Comparison of ENCODE assay signal across 14 cellular contexts in genomic region chr20:62410742-62411478, GRCh38. TPM values are rescaled to one million over a fixed set of nuclear protein-coding genes. Genes with fewer than 3 reads are reported as not detected.
A peak's percentile ranks its signal among the peaks of the same experiment; 100 is the strongest.
DNase-seq lines count a peak whose midpoint lies in the region; ATAC-seq, FAIRE-seq and TF ChIP-seq lines count a peak whose summit lies in the region.
"Had no signal": no experiment of that assay in that cellular context is flagged by ENCODE, and none has a peak within 500 bp of the region (broad histone marks: within the 10 kb centered on the region; RNA-seq: fewer than 3 reads in every experiment).

No MANE protein-coding gene starts in this region.

- peaks cover 5% of the 10 kb centered on the region for H3K79me2 ChIP-seq in HepG2 (ENCODE audit: insufficient read depth, low read length)

- POLR2A ChIA-PET in HepG2 (lab: Yijun Ruan, JAX) (interaction anchor here (1.0 to 3.2 kb wide), 13 partner anchors 11 to 404 kb away, joined by 3 to 31 read pairs (median 4); partner anchors contain the start of genes LAMA5, MRGBP and RPS21), RWPE1 (lab: Yijun Ruan, JAX; ENCODE audit: low non-redundant PET) (interaction anchor here (0.8 to 1.5 kb wide), 2 partner anchors 23 to 203 kb away, joined by 3 read pairs; no protein-coding TSS in a partner anchor)

- TF ChIP-seq CTCF in HepG2 (CRISPR knock-in tag; IDR thresholded peaks at IDR 0.05) (no peak), right lobe of liver (IDR thresholded peaks at IDR 0.05) (no peak), RWPE1 (conservative IDR thresholded peaks at IDR 0.05; ENCODE audit: low read depth) (no peak), ascending aorta (IDR thresholded peaks at IDR 0.05) (no peak)

- H3K4me1 ChIP-seq in HepG2 (ENCODE audit: insufficient read depth, low read length) (peaks cover 71% of the 10 kb centered on the region), right lobe of liver (peaks cover 0 to 15% (median 3%) of the 10 kb centered on the region in 4 donors), iPS-18a (ENCODE audit: control insufficient read depth, low read depth, low read length) (peaks cover 9% of the 10 kb centered on the region), ascending aorta (peaks cover 8 to 18% of the 10 kb centered on the region in 2 donors)

- TF ChIP-seq EP300 in HepG2 (IDR thresholded peaks at IDR 0.05; ENCODE audit: low read depth in 2 of 2, low read length in 2 of 2), result no peak
- no peak for TF ChIP-seq EP300 in HepG2 (CRISPR knock-in tag; IDR thresholded peaks at IDR 0.05; ENCODE audit: borderline replicate concordance)

- H3K9me3 ChIP-seq in HepG2 (ENCODE audit: low read length) (no peaks in the 10 kb centered on the region), right lobe of liver (no peaks in the 10 kb centered on the region), iPS-18a (ENCODE audit: control insufficient read depth, low read depth, low read length) (no peaks in the 10 kb centered on the region), ascending aorta (no peaks in the 10 kb centered on the region)
- H3K9me3 ChIP-seq: SJCRH30 had no signal

- H3K4me3 ChIP-seq in HepG2 (replicated peaks in 1 of 3; ENCODE audit: insufficient read depth in 1 of 3, low read depth in 2 of 3, low read length in 3 of 3) (peak overlapping the region in 1 of 3 experiments; percentile 70; a peak in 1 of 6 replicates), right lobe of liver (no peak overlapping the region), iPS-18a (ENCODE audit: low read length) (peak overlapping the region; percentile 16), ascending aorta (no peak overlapping the region)
- H3K4me3 ChIP-seq: K562, SJCRH30 had no signal

- no peak for FAIRE-seq in HepG2 (lab: Jason Lieb, UNC)
- FAIRE-seq: GM19239 had no signal

- intact Hi-C loops in HepG2 (cut with micrococcal nuclease; ENCODE audit: unreplicated experiment) (loop anchor here (5.0 kb wide), 2 partner anchors 76 to 206 kb away; no protein-coding TSS in a partner anchor), right lobe of liver (cut with DNase I) (loop anchor here in 1 of 2 donors (10.0 kb wide), 1 partner anchor 374 kb away; no protein-coding TSS in a partner anchor), ascending aorta (cut with DNase I) (no loop called here)

- 41% methylated on average over 11 of the region's 19 CpGs for WGBS in HepG2 (ENCODE audit: low lambda C conversion rate)
- WGBS in right lobe of liver (ENCODE audit: insufficient coverage, low coverage, low lambda C conversion rate, missing lambda C conversion rate), result no CpG with 5 or more reads among the region's 19 CpGs

- H2AFZ ChIP-seq in HepG2 (ENCODE audit: low read length), result no peak overlapping the region

- peak overlapping the region; percentile 91 for H3K4me2 ChIP-seq in HepG2 (ENCODE audit: low read depth, low read length)

- TF ChIP-seq POLR2A in HepG2 (IDR thresholded peaks at IDR 0.05; ENCODE audit: insufficient read depth in 1 of 2, low read depth in 2 of 2, low read length in 2 of 2) (no peak), right lobe of liver (IDR thresholded peaks at IDR 0.05) (no peak)

- peaks cover 12 to 40% of the 10 kb centered on the region in 2 experiments for H3K27me3 ChIP-seq in HepG2 (ENCODE audit: control insufficient read depth in 1 of 2, insufficient read depth in 2 of 2, low read length in 2 of 2)
- H3K27me3 ChIP-seq in right lobe of liver, result no peaks in the 10 kb centered on the region
- H3K27me3 ChIP-seq in iPS-18a (ENCODE audit: control insufficient read depth, insufficient read depth, low read length), result peaks cover 21% of the 10 kb centered on the region
- H3K27me3 ChIP-seq in ascending aorta, result no peaks in the 10 kb centered on the region

- H3K27ac ChIP-seq in HepG2 (ENCODE audit: extremely low read length, insufficient read depth, low read length) (no peak overlapping the region), right lobe of liver (no peak overlapping the region), RWPE1 (peak overlapping the region; percentile 21), iPS-18a (ENCODE audit: low read length) (no peak overlapping the region), ascending aorta (no peak overlapping the region)
- H3K27ac ChIP-seq: SJCRH30 had no signal

- BruUV-seq in HepG2 (replicated peaks; lab: Mats Ljungman, UMichigan), result no TSS peak

- no peak for TF ChIP-seq RAD21 in HepG2 (CRISPR knock-in tag; IDR thresholded peaks at IDR 0.05)

- DNase-seq in HepG2 (ENCODE audit: low spot score), result no peak
- no peak for DNase-seq in right lobe of liver
- no peak for DNase-seq in RWPE1 (ENCODE audit: low spot score)
- no peak for DNase-seq in ascending aorta (ENCODE audit: low spot score in 2 of 2)
- no peak for DNase-seq in COR-L47 (lab: John Stamatoyannopoulos, UW)
- no peak for DNase-seq in NCI-H524 (lab: John Stamatoyannopoulos, UW)
- DNase-seq: DMS 273 treated with DMSO at 0.1 percent for 48 hours, NCI-H2107 had no signal

- no peaks in the 10 kb centered on the region for H3K36me3 ChIP-seq in HepG2 (replicated peaks in 1 of 2; ENCODE audit: control insufficient read depth in 1 of 2, insufficient read depth in 2 of 2, low read length in 2 of 2)
- no peaks in the 10 kb centered on the region for H3K36me3 ChIP-seq in right lobe of liver
- H3K36me3 ChIP-seq in iPS-18a (ENCODE audit: control insufficient read depth, low read depth, low read length), result no peaks in the 10 kb centered on the region
- H3K36me3 ChIP-seq in ascending aorta, result no peaks in the 10 kb centered on the region
- H3K36me3 ChIP-seq: SJCRH30 had no signal

- in situ Hi-C loops in HepG2 (cut with HindIII; ENCODE audit: extremely low pct_ligation_motif_present, low pct_unique_long_range_greater_than_20kb), result loop anchor here (5.0 kb wide), 1 partner anchor 81 kb away; no protein-coding TSS in a partner anchor

- CTCF ChIA-PET in HepG2 (lab: Yijun Ruan, JAX; ENCODE audit: low intra/inter-chr PET ratio, low total read pairs), result interaction anchor here (1.6 kb wide), 1 partner anchor 109 kb away, joined by 4 read pairs; no protein-coding TSS in a partner anchor
- CTCF ChIA-PET in RWPE1 (lab: Yijun Ruan, JAX), result interaction anchor here (0.5 to 3.2 kb wide), 34 partner anchors 8 to 1634 kb away, joined by 3 to 29 read pairs (median 5); partner anchors contain the start of gene RBBP8NL

- ATAC-seq in HepG2, result no peak; the same call in 2 of the 3 replicates
- no peak for ATAC-seq in right lobe of liver
- no peak for ATAC-seq in HG03442 (IDR thresholded peaks at IDR 0.05; ENCODE audit: unreplicated experiment)

- H3K9ac ChIP-seq in HepG2 (ENCODE audit: insufficient read depth, low read depth, low read length), result peak overlapping the region; percentile 35; the same call in 1 of the 2 replicates
- H3K9ac ChIP-seq in iPS-18a (ENCODE audit: low read length), result no peak overlapping the region

- H4K20me1 ChIP-seq in HepG2 (ENCODE audit: insufficient read depth, low read length), result peaks cover 2% of the 10 kb centered on the region; the same call in 1 of the 2 replicates

RNA-seq across cellular contexts. Expression of gene CABLES2, which starts 3.8 kb away (rescaled TPM):
- total RNA-seq in HepG2 (2016; rRNA removed; fragmentation: Illumina TruSeq; extraction: Trizol), result 9.7 and 10.2 TPM in 2 replicates
- 3.4 and 4.0 TPM in 2 replicates for total RNA-seq in HepG2 (2016; cell fraction: cytosol; rRNA removed; fragmentation: Illumina TruSeq; extraction: Trizol; ENCODE audit: low read depth)
- 9.2 and 9.3 TPM in 2 replicates for total RNA-seq in HepG2 (2016; cell fraction: insoluble cytoplasmic fraction; rRNA removed; fragmentation: Illumina TruSeq; extraction: Trizol)
- total RNA-seq in HepG2 (2016; cell fraction: membrane; rRNA removed; fragmentation: Illumina TruSeq; extraction: Trizol), result 13.2 and 14.3 TPM in 2 replicates
- 5.6 and 7.3 TPM in 2 replicates for total RNA-seq in HepG2 (2016; cell fraction: nucleus; rRNA removed; fragmentation: Illumina TruSeq; extraction: Trizol)
- polyA plus RNA-seq in HepG2 (2011; rRNA removed), result 5.2 and 5.9 TPM in 2 replicates
- polyA plus RNA-seq in HepG2 (2011; cell fraction: cytosol; rRNA removed), result 4.8 and 5.4 TPM in 2 replicates
- polyA plus RNA-seq in HepG2 (2011; cell fraction: nucleus; rRNA removed), result 6.8 and 7.6 TPM in 2 replicates
- 4.7 and 5.4 TPM in 2 replicates for polyA plus RNA-seq in HepG2 (2012)
- 7.5 and 8.3 TPM in 2 replicates for polyA plus RNA-seq in HepG2 (2016; cell fraction: cytosol; fragmentation: Illumina TruSeq; extraction: Trizol; ENCODE audit: low read depth)
- polyA plus RNA-seq in HepG2 (2016; cell fraction: insoluble cytoplasmic fraction; fragmentation: Illumina TruSeq; extraction: Trizol; ENCODE audit: low read depth), result 20.6 and 26.7 TPM in 2 replicates
- 20.0 and 22.1 TPM in 2 replicates for polyA plus RNA-seq in HepG2 (2016; cell fraction: membrane; fragmentation: Illumina TruSeq; extraction: Trizol; ENCODE audit: low read depth)
- polyA plus RNA-seq in HepG2 (2016; cell fraction: nucleus; fragmentation: Illumina TruSeq; extraction: Trizol; ENCODE audit: insufficient read depth, low read depth), result 18.8 and 19.3 TPM in 2 replicates
- polyA minus RNA-seq in HepG2 (2011; rRNA and poly(A)+ RNA removed; ENCODE audit: low replicate concordance), result 5.3 and 6.3 TPM in 2 replicates
- polyA minus RNA-seq in HepG2 (2011; cell fraction: cytosol; rRNA and poly(A)+ RNA removed), result 4.9 and 6.3 TPM in 2 replicates
- 4.8 and 5.2 TPM in 2 replicates for polyA minus RNA-seq in HepG2 (2011; cell fraction: nucleus; rRNA and poly(A)+ RNA removed)
- total RNA-seq in right lobe of liver, result 1 to 10 TPM; 1.4 to 2.9 (median 2.5) TPM
- 0.43 TPM for total RNA-seq in ascending aorta

RNA-seq across cellular contexts. Expression of gene RBBP8NL, which starts 16.4 kb away (rescaled TPM):
- total RNA-seq in HepG2 (2016; rRNA removed; fragmentation: Illumina TruSeq; extraction: Trizol), result 0.46 and 0.86 TPM in 2 replicates
- 0.30 and 0.62 TPM in 2 replicates for total RNA-seq in HepG2 (2016; cell fraction: cytosol; rRNA removed; fragmentation: Illumina TruSeq; extraction: Trizol; ENCODE audit: low read depth)
- 0.65 and 0.76 TPM in 2 replicates for total RNA-seq in HepG2 (2016; cell fraction: insoluble cytoplasmic fraction; rRNA removed; fragmentation: Illumina TruSeq; extraction: Trizol)
- 0.52 and 0.65 TPM in 2 replicates for total RNA-seq in HepG2 (2016; cell fraction: membrane; rRNA removed; fragmentation: Illumina TruSeq; extraction: Trizol)
- total RNA-seq in HepG2 (2016; cell fraction: nucleus; rRNA removed; fragmentation: Illumina TruSeq; extraction: Trizol), result 0.78 and 0.81 TPM in 2 replicates
- 0.69 and 0.82 TPM in 2 replicates for polyA plus RNA-seq in HepG2 (2011; rRNA removed)
- polyA plus RNA-seq in HepG2 (2011; cell fraction: cytosol; rRNA removed), result 0.46 and 0.94 TPM in 2 replicates
- 1.1 and 1.2 TPM in 2 replicates for polyA plus RNA-seq in HepG2 (2011; cell fraction: nucleus; rRNA removed)
- 0.24 and 0.42 TPM in 2 replicates for polyA plus RNA-seq in HepG2 (2012)
- 0.52 and 0.54 TPM in 2 replicates for polyA plus RNA-seq in HepG2 (2016; cell fraction: cytosol; fragmentation: Illumina TruSeq; extraction: Trizol; ENCODE audit: low read depth)
- polyA plus RNA-seq in HepG2 (2016; cell fraction: insoluble cytoplasmic fraction; fragmentation: Illumina TruSeq; extraction: Trizol; ENCODE audit: low read depth), result 0.67 and 0.91 TPM in 2 replicates
- 0.51 and 0.60 TPM in 2 replicates for polyA plus RNA-seq in HepG2 (2016; cell fraction: membrane; fragmentation: Illumina TruSeq; extraction: Trizol; ENCODE audit: low read depth)
- 0.97 and 1.1 TPM in 2 replicates for polyA plus RNA-seq in HepG2 (2016; cell fraction: nucleus; fragmentation: Illumina TruSeq; extraction: Trizol; ENCODE audit: insufficient read depth, low read depth)
- 0.40 TPM in 1 of 2 replicates, not detected in the other for polyA minus RNA-seq in HepG2 (2011; rRNA and poly(A)+ RNA removed; ENCODE audit: low replicate concordance)
- polyA minus RNA-seq in HepG2 (2011; cell fraction: cytosol; rRNA and poly(A)+ RNA removed), result 0.40 TPM in 1 of 2 replicates, not detected in the other
- 0.26 and 0.75 TPM in 2 replicates for polyA minus RNA-seq in HepG2 (2011; cell fraction: nucleus; rRNA and poly(A)+ RNA removed)
- not detected for total RNA-seq in right lobe of liver
- not detected for total RNA-seq in ascending aorta
- total RNA-seq: K562, M059J, SJCRH30 had no signal
- polyA plus RNA-seq: K562 had no signal

RNA-seq across cellular contexts. Expression of gene RPS21, which starts 24.0 kb away (rescaled TPM):
- 2,584 and 2,647 TPM in 2 replicates for total RNA-seq in HepG2 (2016; rRNA removed; fragmentation: Illumina TruSeq; extraction: Trizol)
- 3,497 and 3,511 TPM in 2 replicates for total RNA-seq in HepG2 (2016; cell fraction: cytosol; rRNA removed; fragmentation: Illumina TruSeq; extraction: Trizol; ENCODE audit: low read depth)
- 2,606 and 2,768 TPM in 2 replicates for total RNA-seq in HepG2 (2016; cell fraction: insoluble cytoplasmic fraction; rRNA removed; fragmentation: Illumina TruSeq; extraction: Trizol)
- 4,939 and 5,761 TPM in 2 replicates for total RNA-seq in HepG2 (2016; cell fraction: membrane; rRNA removed; fragmentation: Illumina TruSeq; extraction: Trizol)
- 1,156 and 1,166 TPM in 2 replicates for total RNA-seq in HepG2 (2016; cell fraction: nucleus; rRNA removed; fragmentation: Illumina TruSeq; extraction: Trizol)
- 9,925 and 11,063 TPM in 2 replicates for polyA plus RNA-seq in HepG2 (2011; rRNA removed)
- 11,031 and 15,081 TPM in 2 replicates for polyA plus RNA-seq in HepG2 (2011; cell fraction: cytosol; rRNA removed)
- 5,156 and 5,267 TPM in 2 replicates for polyA plus RNA-seq in HepG2 (2011; cell fraction: nucleus; rRNA removed)
- polyA plus RNA-seq in HepG2 (2012), result 6,658 and 8,852 TPM in 2 replicates
- polyA plus RNA-seq in HepG2 (2016; cell fraction: cytosol; fragmentation: Illumina TruSeq; extraction: Trizol; ENCODE audit: low read depth), result 5,362 and 5,590 TPM in 2 replicates
- polyA plus RNA-seq in HepG2 (2016; cell fraction: insoluble cytoplasmic fraction; fragmentation: Illumina TruSeq; extraction: Trizol; ENCODE audit: low read depth), result 3,197 and 3,428 TPM in 2 replicates
- polyA plus RNA-seq in HepG2 (2016; cell fraction: membrane; fragmentation: Illumina TruSeq; extraction: Trizol; ENCODE audit: low read depth), result 5,998 and 6,820 TPM in 2 replicates
- polyA plus RNA-seq in HepG2 (2016; cell fraction: nucleus; fragmentation: Illumina TruSeq; extraction: Trizol; ENCODE audit: insufficient read depth, low read depth), result 2,753 and 2,989 TPM in 2 replicates
- 2,340 and 3,999 TPM in 2 replicates for polyA minus RNA-seq in HepG2 (2011; rRNA and poly(A)+ RNA removed; ENCODE audit: low replicate concordance)
- polyA minus RNA-seq in HepG2 (2011; cell fraction: cytosol; rRNA and poly(A)+ RNA removed), result 1,154 and 1,167 TPM in 2 replicates
- polyA minus RNA-seq in HepG2 (2011; cell fraction: nucleus; rRNA and poly(A)+ RNA removed), result 809 and 896 TPM in 2 replicates
- 100 to 1,000 TPM; 339 to 696 (median 413) TPM for total RNA-seq in right lobe of liver
- total RNA-seq in ascending aorta, result 1,828 TPM

RNA-seq across cellular contexts. Expression of gene LAMA5, which starts 43.8 kb away (rescaled TPM):
- 28.5 and 44.7 TPM in 2 replicates for total RNA-seq in HepG2 (2016; rRNA removed; fragmentation: Illumina TruSeq; extraction: Trizol)
- total RNA-seq in HepG2 (2016; cell fraction: cytosol; rRNA removed; fragmentation: Illumina TruSeq; extraction: Trizol; ENCODE audit: low read depth), result 32.2 and 40.1 TPM in 2 replicates
- total RNA-seq in HepG2 (2016; cell fraction: insoluble cytoplasmic fraction; rRNA removed; fragmentation: Illumina TruSeq; extraction: Trizol), result 24.0 and 53.5 TPM in 2 replicates
- 23.5 and 24.2 TPM in 2 replicates for total RNA-seq in HepG2 (2016; cell fraction: membrane; rRNA removed; fragmentation: Illumina TruSeq; extraction: Trizol)
- total RNA-seq in HepG2 (2016; cell fraction: nucleus; rRNA removed; fragmentation: Illumina TruSeq; extraction: Trizol), result 108 and 131 TPM in 2 replicates
- polyA plus RNA-seq in HepG2 (2011; rRNA removed), result 21.0 and 22.7 TPM in 2 replicates
- polyA plus RNA-seq in HepG2 (2011; cell fraction: cytosol; rRNA removed), result 9.5 and 17.6 TPM in 2 replicates
- polyA plus RNA-seq in HepG2 (2011; cell fraction: nucleus; rRNA removed), result 504 and 754 TPM in 2 replicates
- polyA plus RNA-seq in HepG2 (2012), result 96.2 and 135 TPM in 2 replicates
- 12.5 and 12.7 TPM in 2 replicates for polyA plus RNA-seq in HepG2 (2016; cell fraction: cytosol; fragmentation: Illumina TruSeq; extraction: Trizol; ENCODE audit: low read depth)
- 34.3 and 49.3 TPM in 2 replicates for polyA plus RNA-seq in HepG2 (2016; cell fraction: insoluble cytoplasmic fraction; fragmentation: Illumina TruSeq; extraction: Trizol; ENCODE audit: low read depth)
- 14.2 and 17.2 TPM in 2 replicates for polyA plus RNA-seq in HepG2 (2016; cell fraction: membrane; fragmentation: Illumina TruSeq; extraction: Trizol; ENCODE audit: low read depth)
- polyA plus RNA-seq in HepG2 (2016; cell fraction: nucleus; fragmentation: Illumina TruSeq; extraction: Trizol; ENCODE audit: insufficient read depth, low read depth), result 598 and 620 TPM in 2 replicates
- 26.2 and 35.7 TPM in 2 replicates for polyA minus RNA-seq in HepG2 (2011; rRNA and poly(A)+ RNA removed; ENCODE audit: low replicate concordance)
- 23.2 and 27.1 TPM in 2 replicates for polyA minus RNA-seq in HepG2 (2011; cell fraction: cytosol; rRNA and poly(A)+ RNA removed)
- polyA minus RNA-seq in HepG2 (2011; cell fraction: nucleus; rRNA and poly(A)+ RNA removed), result 70.0 and 71.2 TPM in 2 replicates
- total RNA-seq in right lobe of liver, result 10 to 100 TPM; 30.3 to 80.8 (median 47.1) TPM
- 469 TPM for total RNA-seq in ascending aorta
